8 cellular contexts compared by ENCODE assay signal in the genomic region with DNA sequence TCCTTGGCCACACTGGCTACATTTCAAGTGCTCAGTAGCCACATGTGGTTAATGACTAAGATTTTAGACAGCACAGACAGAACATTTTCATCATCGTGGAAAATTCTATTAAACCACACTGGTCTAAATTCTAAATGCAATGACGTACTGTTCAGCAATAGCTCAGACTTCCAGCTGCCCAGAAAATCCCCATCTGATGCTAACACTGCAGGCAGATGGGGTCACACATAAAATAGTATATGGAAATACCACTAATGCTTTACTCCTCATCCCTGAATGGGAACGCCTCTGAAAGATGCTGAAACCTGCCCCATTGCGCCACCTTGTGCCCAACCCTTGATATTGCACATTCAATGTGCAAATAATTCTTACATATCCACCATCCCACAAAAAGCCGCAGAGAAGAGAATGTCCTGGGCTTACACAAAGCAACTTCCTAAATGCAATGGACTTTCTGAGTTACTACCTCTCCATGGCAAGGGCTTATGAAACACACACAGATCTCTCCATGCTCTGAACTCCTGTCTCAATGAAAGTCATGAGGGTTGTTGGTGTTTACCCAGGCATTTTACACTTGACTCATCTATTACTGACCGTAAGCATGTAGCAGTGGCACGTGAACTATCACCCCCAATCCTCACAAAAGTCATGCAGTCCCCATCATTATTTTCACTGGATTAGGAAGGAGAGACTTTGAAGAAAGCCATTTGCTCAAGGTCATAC. TPM values are rescaled to one million over a fixed set of nuclear protein-coding genes. Genes with fewer than 3 reads are reported as not detected.
DNase-seq lines count a peak whose midpoint lies in the region; ATAC-seq and TF ChIP-seq lines count a peak whose summit lies in the region.

No MANE protein-coding gene starts in this region.

- H3K4me1 ChIP-seq in Loucy (ENCODE audit: insufficient read depth, low read length, poor library complexity, severe bottlenecking) (peaks cover 11% of the 10 kb centered on the region), aorta (ENCODE audit: control insufficient read depth in 1 of 2, insufficient read depth in 2 of 2, low read length in 2 of 2) (no peaks in the 10 kb centered on the region)

- no peak overlapping the region for H3K9ac ChIP-seq in Loucy (ENCODE audit: low read depth, low read length, poor library complexity, severe bottlenecking)

- no peaks in the 10 kb centered on the region for H3K36me3 ChIP-seq in Loucy (ENCODE audit: insufficient read depth, low read length)
- no peaks in the 10 kb centered on the region for H3K36me3 ChIP-seq in aorta (ENCODE audit: control insufficient read depth in 1 of 2, insufficient read depth in 2 of 2, low read length in 1 of 2)

- no peaks in the 10 kb centered on the region for H3K9me2 ChIP-seq in Loucy (replicated peaks; ENCODE audit: low read depth, low read length)

- peak; percentile 91 for TF ChIP-seq CTCF in Loucy (conservative IDR thresholded peaks at IDR 0.05; ENCODE audit: low read length)

- H3K4me2 ChIP-seq in Loucy (ENCODE audit: low read depth, low read length, poor library complexity, severe bottlenecking) = no peak overlapping the region

- H3K27ac ChIP-seq in aorta (ENCODE audit: low read depth in 1 of 2, low read length in 2 of 2) = no peak overlapping the region

- peak overlapping the region; percentile 50 for H2AFZ ChIP-seq in Loucy (ENCODE audit: low read length)

- peak; percentile 92 for ATAC-seq in aorta (ENCODE audit: low FRiP score)

- DNase-seq in stimulated activated naive CD4-positive, alpha-beta T cell (lab: John Stamatoyannopoulos, UW) = peak in 5 of 6 experiments; percentile 17 to 58 (median 34)
- no peak for DNase-seq in stimulated activated naive CD4-positive, alpha-beta T cell treated with Interleukin-2 at 50 U/mL for 16 hours (lab: John Stamatoyannopoulos, UW)
- peak; percentile 62 to 63 for DNase-seq in SHP77 (lab: John Stamatoyannopoulos, UW)
- DNase-seq in activated gamma-delta T cell treated with anti-CD3 and anti-CD28 coated beads, Interleukin-2, amount 50 U/mL, for 16 hours (ENCODE audit: low read depth) = peak; percentile 9
- peak; percentile 51 to 92 (median 80) for DNase-seq in head of caudate nucleus
- DNase-seq in pons (ENCODE audit: low spot score) = peak; percentile 71
- DNase-seq in aorta = peak; percentile 76 to 91

- H3K4me3 ChIP-seq in Loucy (ENCODE audit: low read length, poor library complexity, severe bottlenecking) (no peak overlapping the region), aorta (ENCODE audit: low read length in 2 of 2) (no peak overlapping the region)

- H3K9me3 ChIP-seq in Loucy (ENCODE audit: insufficient read depth, low read depth, low read length) (no peaks in the 10 kb centered on the region), aorta (ENCODE audit: control insufficient read depth, low read length) (no peaks in the 10 kb centered on the region)

- intact Hi-C loops in head of caudate nucleus (cut with DNase I) = loop anchor here (5.0 kb wide), 1 partner anchor 90 kb away; no protein-coding TSS in a partner anchor
- intact Hi-C loops in aorta (cut with DNase I) = loop anchor here (2.0 to 10.0 kb wide), 5 partner anchors 90 to 467 kb away; a partner anchor contains a TSS

- WGBS in aorta, 2 donors = 10 to 11% methylated on average over 7 of the region's 7 CpGs

- H3F3A ChIP-seq in Loucy (ENCODE audit: low read depth) = no peaks in the 10 kb centered on the region

- H3K79me2 ChIP-seq in Loucy (ENCODE audit: insufficient read depth, low read length) = no peaks in the 10 kb centered on the region

- no peaks in the 10 kb centered on the region for H4K20me1 ChIP-seq in Loucy (ENCODE audit: insufficient read depth, low read length, poor library complexity, severe bottlenecking)

- H3K27me3 ChIP-seq in Loucy (ENCODE audit: insufficient read depth, low read length, poor library complexity, severe bottlenecking) (no peaks in the 10 kb centered on the region), aorta (ENCODE audit: control insufficient read depth in 1 of 2, insufficient read depth in 2 of 2, low read length in 1 of 2) (no peaks in the 10 kb centered on the region)

RNA-seq across cellular contexts. Expression of a gene that starts 20.3 kb away (rescaled TPM):
- total RNA-seq in aorta = under 1 TPM; 0.51 to 0.84 TPM
- polyA plus RNA-seq in aorta = 1 to 10 TPM; 1.4 to 3.5 TPM
